21 cellular contexts compared by ENCODE assay signal in genomic region chr11:432501-433100, GRCh38. TPM values are rescaled to one million over a fixed set of nuclear protein-coding genes. Genes with fewer than 3 reads are reported as not detected.
DNase-seq lines count a peak whose midpoint lies in the region; ATAC-seq, FAIRE-seq and TF ChIP-seq lines count a peak whose summit lies in the region.
"Had no signal": no experiment of that assay in that cellular context is flagged by ENCODE, and none has a peak within 500 bp of the region (broad histone marks: within the 10 kb centered on the region; RNA-seq: fewer than 3 reads in every experiment).

No MANE protein-coding gene starts in this region.

- DNase-seq in SK-N-SH = peak; percentile 27
- no peak for DNase-seq in HepG2 (ENCODE audit: low spot score)
- no peak for DNase-seq in right lobe of liver
- peak; percentile 25 for DNase-seq in left ventricle myocardium superior
- DNase-seq in neuronal stem cell (ENCODE audit: low spot score) = no peak
- no peak for DNase-seq in Karpas-422
- DNase-seq in DMS 273 treated with DMSO at 0.1 percent for 48 hours (lab: John Stamatoyannopoulos, UW) = no peak
- DNase-seq: CD4-positive, CD25-positive, alpha-beta regulatory T cell; CD8-positive, alpha-beta memory T cell; COR-L47; GM23248 had no signal

- H3K9ac ChIP-seq in SK-N-SH (no peak overlapping the region), HepG2 (ENCODE audit: insufficient read depth, low read depth, low read length) (no peak overlapping the region), neuronal stem cell (ENCODE audit: low read depth, low read length, poor library complexity) (peak overlapping the region; percentile 21), Karpas-422 (ENCODE audit: low read length) (no peak overlapping the region)
- H3K9ac ChIP-seq: BLaER1 treated with 17β-estradiol and CSF1 and Interleukin-3, amounts not matched to agents 10 nM and 100 nM; GM23248 had no signal

- 71% methylated on average over 10 of the region's 20 CpGs for WGBS in SK-N-SH (ENCODE audit: low lambda C conversion rate)
- WGBS in HepG2 (ENCODE audit: low lambda C conversion rate) = 100% methylated on average over 15 of the region's 20 CpGs
- WGBS in right lobe of liver (ENCODE audit: insufficient coverage, low coverage, low lambda C conversion rate, missing lambda C conversion rate) = 100% methylated on average over 1 of the region's 20 CpGs
- WGBS in neuronal stem cell (ENCODE audit: extremely low coverage in 2 of 2, insufficient read length in 2 of 2, insufficient replicate concordance in 1 of 2), 2 donors = no CpG with 5 or more reads among the region's 20 CpGs

- H4K20me1 ChIP-seq in SK-N-SH (ENCODE audit: insufficient read depth) = no peaks in the 10 kb centered on the region
- no peaks in the 10 kb centered on the region for H4K20me1 ChIP-seq in HepG2 (ENCODE audit: insufficient read depth, low read length)
- H4K20me1 ChIP-seq in Karpas-422 (ENCODE audit: insufficient read depth, low read depth, low read length) = no peaks in the 10 kb centered on the region
- H4K20me1 ChIP-seq: BLaER1 treated with 17β-estradiol and CSF1 and Interleukin-3, amounts not matched to agents 10 nM and 100 nM had no signal

- POLR2A ChIA-PET in SK-N-SH (lab: Yijun Ruan, JAX) = no interaction called here
- POLR2A ChIA-PET in HepG2 (lab: Yijun Ruan, JAX) = no interaction called here

- H4K8ac ChIP-seq in neuronal stem cell (ENCODE audit: low read depth, low read length) = peak overlapping the region; percentile 43

- H3K4me2 ChIP-seq in SK-N-SH (no peak overlapping the region), HepG2 (ENCODE audit: low read depth, low read length) (no peak overlapping the region), neuronal stem cell (ENCODE audit: insufficient read depth, low read length, poor library complexity, severe bottlenecking) (no peak overlapping the region), Karpas-422 (ENCODE audit: low read depth, low read length, poor library complexity, severe bottlenecking) (no peak overlapping the region)
- H3K4me2 ChIP-seq: BLaER1 treated with 17β-estradiol and CSF1 and Interleukin-3, amounts not matched to agents 10 nM and 100 nM had no signal

- H3F3A ChIP-seq in SK-N-SH (replicated peaks; ENCODE audit: insufficient read depth) = no peaks in the 10 kb centered on the region

- intact Hi-C loops in HepG2 (cut with micrococcal nuclease; ENCODE audit: unreplicated experiment) (no loop called here), right lobe of liver (cut with DNase I) (no loop called here), left ventricle myocardium superior (cut with micrococcal nuclease) (no loop called here)

- peak overlapping the region; percentile 94 for H3K14ac ChIP-seq in neuronal stem cell (ENCODE audit: low read length)

- no peaks in the 10 kb centered on the region for H3K79me2 ChIP-seq in SK-N-SH (ENCODE audit: insufficient read depth)
- H3K79me2 ChIP-seq in HepG2 (ENCODE audit: insufficient read depth, low read length) = no peaks in the 10 kb centered on the region
- no peaks in the 10 kb centered on the region for H3K79me2 ChIP-seq in Karpas-422 (ENCODE audit: low read length)

- H3K27ac ChIP-seq in SK-N-SH (ENCODE audit: low read depth in 2 of 2, low read length in 1 of 2) = no peak overlapping the region
- H3K27ac ChIP-seq in HepG2 (ENCODE audit: extremely low read length, insufficient read depth, low read length) = no peak overlapping the region
- H3K27ac ChIP-seq in right lobe of liver = no peak overlapping the region
- no peak overlapping the region for H3K27ac ChIP-seq in neuronal stem cell (replicated peaks; ENCODE audit: low read length)
- H3K27ac ChIP-seq in Karpas-422 (ENCODE audit: low read length) = no peak overlapping the region
- H3K27ac ChIP-seq: 22Rv1; BLaER1 treated with 17β-estradiol and CSF1 and Interleukin-3, amounts not matched to agents 10 nM and 100 nM; GM23248 had no signal

- no TSS peak for BruUV-seq in HepG2 (replicated peaks; lab: Mats Ljungman, UMichigan)

- H3K4me3 ChIP-seq in SK-N-SH (ENCODE audit: low read depth in 2 of 2, low read length in 1 of 2) (no peak overlapping the region), HepG2 (replicated peaks in 1 of 3; ENCODE audit: insufficient read depth in 1 of 3, low read depth in 2 of 3, low read length in 3 of 3) (no peak overlapping the region), right lobe of liver (no peak overlapping the region), neuronal stem cell (ENCODE audit: low read length in 2 of 2) (no peak overlapping the region), Karpas-422 (ENCODE audit: low read length) (no peak overlapping the region)
- H3K4me3 ChIP-seq: BLaER1 treated with 17β-estradiol and CSF1 and Interleukin-3, amounts not matched to agents 10 nM and 100 nM; GM23248; HAP-1 had no signal

- H3K9me2 ChIP-seq in SK-N-SH (no peaks in the 10 kb centered on the region), Karpas-422 (replicated peaks; ENCODE audit: insufficient read depth, low read length) (no peaks in the 10 kb centered on the region)

- peak overlapping the region; percentile 75 for H2BK15ac ChIP-seq in neuronal stem cell (ENCODE audit: low read length)

- peaks cover 12% of the 10 kb centered on the region; the same call in 1 of the 2 replicates for H3K27me3 ChIP-seq in SK-N-SH (ENCODE audit: insufficient read depth)
- no peaks in the 10 kb centered on the region for H3K27me3 ChIP-seq in HepG2 (ENCODE audit: control insufficient read depth in 1 of 2, insufficient read depth in 2 of 2, low read length in 2 of 2)
- H3K27me3 ChIP-seq in right lobe of liver = no peaks in the 10 kb centered on the region
- peaks cover 0 to 6% (median 0%) of the 10 kb centered on the region in 3 experiments for H3K27me3 ChIP-seq in neuronal stem cell (ENCODE audit: control insufficient read depth in 3 of 3, insufficient read depth in 3 of 3, low read depth in 1 of 3, low read length in 3 of 3)
- H3K27me3 ChIP-seq in Karpas-422 (ENCODE audit: low read length) = no peaks in the 10 kb centered on the region
- H3K27me3 ChIP-seq: BLaER1 treated with 17β-estradiol and CSF1 and Interleukin-3, amounts not matched to agents 10 nM and 100 nM had no signal

- H3K4me1 ChIP-seq in SK-N-SH (ENCODE audit: control insufficient read depth in 1 of 2, insufficient read depth in 2 of 2, low read depth in 1 of 2, low read length in 1 of 2) (no peaks in the 10 kb centered on the region; a peak in 1 of 4 replicates), HepG2 (ENCODE audit: insufficient read depth, low read length) (no peaks in the 10 kb centered on the region), right lobe of liver (no peaks in the 10 kb centered on the region), neuronal stem cell (ENCODE audit: control insufficient read depth in 2 of 2, insufficient read depth in 1 of 2, low read depth in 1 of 2, low read length in 2 of 2) (no peaks in the 10 kb centered on the region), Karpas-422 (ENCODE audit: low read length) (no peaks in the 10 kb centered on the region)
- H3K4me1 ChIP-seq: HAP-1 had no signal

- ATAC-seq in SK-N-SH treated with all-trans-retinoic acid at 6 μM for 48 hours = no peak
- peak; percentile 9; the same call in 1 of the 3 replicates for ATAC-seq in HepG2
- no peak for ATAC-seq in right lobe of liver
- ATAC-seq in left ventricle myocardium superior = no peak

- no peak overlapping the region for H4K91ac ChIP-seq in neuronal stem cell (ENCODE audit: low read depth, low read length, poor library complexity)

- peak overlapping the region; percentile 43 for H3K23ac ChIP-seq in neuronal stem cell (ENCODE audit: low read depth, low read length, poor library complexity)

- no peak for TF ChIP-seq POLR2A in HepG2 (IDR thresholded peaks at IDR 0.05; ENCODE audit: insufficient read depth in 1 of 2, low read depth in 2 of 2, low read length in 2 of 2)
- no peak for TF ChIP-seq POLR2A in right lobe of liver (IDR thresholded peaks at IDR 0.05)

- no peaks in the 10 kb centered on the region for H3K36me3 ChIP-seq in SK-N-SH (replicated peaks in 1 of 2; ENCODE audit: control insufficient read depth in 1 of 2, insufficient read depth in 2 of 2, low read length in 1 of 2)
- no peaks in the 10 kb centered on the region for H3K36me3 ChIP-seq in HepG2 (replicated peaks in 1 of 2; ENCODE audit: control insufficient read depth in 1 of 2, insufficient read depth in 2 of 2, low read length in 2 of 2)
- no peaks in the 10 kb centered on the region for H3K36me3 ChIP-seq in right lobe of liver
- no peaks in the 10 kb centered on the region for H3K36me3 ChIP-seq in neuronal stem cell (replicated peaks in 1 of 2; ENCODE audit: control insufficient read depth in 2 of 2, insufficient read depth in 2 of 2, low read length in 2 of 2)
- H3K36me3 ChIP-seq in Karpas-422 (ENCODE audit: insufficient read depth, low read length) = no peaks in the 10 kb centered on the region
- H3K36me3 ChIP-seq: BLaER1 treated with 17β-estradiol and CSF1 and Interleukin-3, amounts not matched to agents 10 nM and 100 nM; HAP-1 had no signal

- no peak for TF ChIP-seq EP300 in SK-N-SH (IDR thresholded peaks at IDR 0.05; ENCODE audit: borderline replicate concordance in 1 of 2, low read depth in 1 of 2, low read length in 1 of 2)
- TF ChIP-seq EP300 in HepG2 (IDR thresholded peaks at IDR 0.05; ENCODE audit: low read depth in 2 of 2, low read length in 2 of 2) = no peak
- TF ChIP-seq EP300 in HepG2 (CRISPR knock-in tag; IDR thresholded peaks at IDR 0.05; ENCODE audit: borderline replicate concordance) = no peak

- peak overlapping the region; percentile 23 for H3K4ac ChIP-seq in neuronal stem cell (ENCODE audit: low read length)

- H3K18ac ChIP-seq in neuronal stem cell (ENCODE audit: low read length) = peak overlapping the region; percentile 48

- TF ChIP-seq RAD21 in SK-N-SH (IDR thresholded peaks at IDR 0.05; ENCODE audit: low read length) = no peak
- TF ChIP-seq RAD21 in HepG2 (CRISPR knock-in tag; IDR thresholded peaks at IDR 0.05) = no peak

- H2BK5ac ChIP-seq in neuronal stem cell (ENCODE audit: low read length) = peak overlapping the region; percentile 82

- no peak overlapping the region for H2AFZ ChIP-seq in SK-N-SH (ENCODE audit: low read depth)
- no peak overlapping the region for H2AFZ ChIP-seq in HepG2 (ENCODE audit: low read length)
- no peak overlapping the region for H2AFZ ChIP-seq in neuronal stem cell (ENCODE audit: low read length)
- no peak overlapping the region for H2AFZ ChIP-seq in Karpas-422 (ENCODE audit: low read length)
- H2AFZ ChIP-seq: GM23248 had no signal

- no peak overlapping the region for H2BK12ac ChIP-seq in neuronal stem cell (ENCODE audit: low read length)

- FAIRE-seq in HepG2 (lab: Jason Lieb, UNC) = no peak
- FAIRE-seq: G401.6, GM12892, GM18507 had no signal

- no peaks in the 10 kb centered on the region for H3K9me3 ChIP-seq in SK-N-SH
- H3K9me3 ChIP-seq in HepG2 (ENCODE audit: low read length) = no peaks in the 10 kb centered on the region
- no peaks in the 10 kb centered on the region for H3K9me3 ChIP-seq in right lobe of liver
- peaks cover 0 to 5% of the 10 kb centered on the region in 2 donors for H3K9me3 ChIP-seq in neuronal stem cell (replicated peaks in 1 of 2; ENCODE audit: control insufficient read depth in 2 of 2, insufficient read depth in 1 of 2, low read depth in 1 of 2, low read length in 2 of 2)
- H3K9me3 ChIP-seq in Karpas-422 (ENCODE audit: low read length) = no peaks in the 10 kb centered on the region

- CTCF ChIA-PET in SK-N-SH (lab: Yijun Ruan, JAX) = interaction anchor here (1.5 kb wide), 1 partner anchor 16 kb away, joined by 5 read pairs; no protein-coding TSS in a partner anchor
- CTCF ChIA-PET in HepG2 (lab: Yijun Ruan, JAX; ENCODE audit: low intra/inter-chr PET ratio, low total read pairs) = no interaction called here

- H2BK120ac ChIP-seq in neuronal stem cell (ENCODE audit: low read depth, low read length) = no peak overlapping the region

- no peak for TF ChIP-seq CTCF in SK-N-SH (IDR thresholded peaks at IDR 0.05)
- TF ChIP-seq CTCF in HepG2 (CRISPR knock-in tag; IDR thresholded peaks at IDR 0.05) = no peak
- no peak for TF ChIP-seq CTCF in right lobe of liver (IDR thresholded peaks at IDR 0.05)

- in situ Hi-C loops in HepG2 (cut with HindIII; ENCODE audit: extremely low pct_ligation_motif_present, low pct_unique_long_range_greater_than_20kb) = no loop called here

- H2AK5ac ChIP-seq in neuronal stem cell (ENCODE audit: low read depth, low read length) = peak overlapping the region; percentile 70

- H3K79me1 ChIP-seq in neuronal stem cell (ENCODE audit: low read depth, low read length) = peaks cover 2% of the 10 kb centered on the region

RNA-seq across cellular contexts. Expression of gene ANO9, which starts 9.2 kb away (rescaled TPM):
- polyA plus RNA-seq in SK-N-SH (2012; rRNA removed) (0.06 and 0.12 TPM in 2 replicates), HepG2 (2011; rRNA removed) (14.3 and 19.9 TPM in 2 replicates)
- polyA plus RNA-seq in SK-N-SH (2012; cell fraction: cytosol; rRNA removed) = 0.03 TPM in 2 replicates
- polyA plus RNA-seq in SK-N-SH (2012; cell fraction: nucleus; rRNA removed) = 1.0 TPM in 2 replicates
- total RNA-seq in HepG2 (2016; rRNA removed; fragmentation: Illumina TruSeq; extraction: Trizol) (1.5 and 8.9 TPM in 2 replicates), right lobe of liver (1 to 10 TPM in 1 of 6 experiments, under 1 TPM in 4, not detected in 1; 0.09 to 1.0 (median 0.28) TPM), left ventricle myocardium superior (1.3 TPM)
- total RNA-seq in HepG2 (2016; cell fraction: cytosol; rRNA removed; fragmentation: Illumina TruSeq; extraction: Trizol; ENCODE audit: low read depth) = 1.8 and 2.3 TPM in 2 replicates
- total RNA-seq in HepG2 (2016; cell fraction: insoluble cytoplasmic fraction; rRNA removed; fragmentation: Illumina TruSeq; extraction: Trizol) = 1.2 and 9.2 TPM in 2 replicates
- total RNA-seq in HepG2 (2016; cell fraction: membrane; rRNA removed; fragmentation: Illumina TruSeq; extraction: Trizol) = 1.7 and 2.0 TPM in 2 replicates
- total RNA-seq in HepG2 (2016; cell fraction: nucleus; rRNA removed; fragmentation: Illumina TruSeq; extraction: Trizol) = 14.4 and 16.4 TPM in 2 replicates
- polyA plus RNA-seq in HepG2 (2011; cell fraction: cytosol; rRNA removed) = 2.2 and 2.9 TPM in 2 replicates
- 267 and 279 TPM in 2 replicates for polyA plus RNA-seq in HepG2 (2011; cell fraction: nucleus; rRNA removed)
- 18.3 and 18.6 TPM in 2 replicates for polyA plus RNA-seq in HepG2 (2012)
- polyA plus RNA-seq in HepG2 (2016; cell fraction: cytosol; fragmentation: Illumina TruSeq; extraction: Trizol; ENCODE audit: low read depth) = 0.44 and 0.54 TPM in 2 replicates
- polyA plus RNA-seq in HepG2 (2016; cell fraction: insoluble cytoplasmic fraction; fragmentation: Illumina TruSeq; extraction: Trizol; ENCODE audit: low read depth) = 1.5 and 1.9 TPM in 2 replicates
- polyA plus RNA-seq in HepG2 (2016; cell fraction: membrane; fragmentation: Illumina TruSeq; extraction: Trizol; ENCODE audit: low read depth) = 0.82 and 1.0 TPM in 2 replicates
- polyA plus RNA-seq in HepG2 (2016; cell fraction: nucleus; fragmentation: Illumina TruSeq; extraction: Trizol; ENCODE audit: insufficient read depth, low read depth) = 71.0 and 80.1 TPM in 2 replicates
- polyA minus RNA-seq in HepG2 (2011; rRNA and poly(A)+ RNA removed; ENCODE audit: low replicate concordance) = 0.23 and 6.4 TPM in 2 replicates
- polyA minus RNA-seq in HepG2 (2011; cell fraction: cytosol; rRNA and poly(A)+ RNA removed) = 0.97 and 2.5 TPM in 2 replicates
- 14.8 and 15.1 TPM in 2 replicates for polyA minus RNA-seq in HepG2 (2011; cell fraction: nucleus; rRNA and poly(A)+ RNA removed)
- 2.8 TPM for polyA plus RNA-seq in neuronal stem cell (2013, experiment 1 of 2)
- 1.9 TPM for polyA plus RNA-seq in neuronal stem cell (2013, experiment 2 of 2)
- 1.4 and 2.2 TPM in 2 replicates for total RNA-seq in Karpas-422 (2014; rRNA removed; shearing (Covaris generic); ENCODE audit: low replicate concordance)
- total RNA-seq: A673, GM23248, H4 had no signal
- polyA plus RNA-seq: GM23248 had no signal

RNA-seq across cellular contexts. Expression of gene PTDSS2, which starts 17.5 kb away (rescaled TPM):
- polyA plus RNA-seq in SK-N-SH (2012; rRNA removed) (25.6 and 28.6 TPM in 2 replicates), HepG2 (2011; rRNA removed) (26.4 and 37.6 TPM in 2 replicates)
- 10.9 and 14.9 TPM in 2 replicates for polyA plus RNA-seq in SK-N-SH (2012; cell fraction: cytosol; rRNA removed)
- 130 and 148 TPM in 2 replicates for polyA plus RNA-seq in SK-N-SH (2012; cell fraction: nucleus; rRNA removed)
- total RNA-seq in HepG2 (2016; rRNA removed; fragmentation: Illumina TruSeq; extraction: Trizol) (11.3 and 21.7 TPM in 2 replicates), right lobe of liver (10 to 100 TPM in 4 of 6 experiments, 1 to 10 TPM in 2; 8.4 to 21.9 (median 11.4) TPM), left ventricle myocardium superior (31.8 TPM)
- 5.6 and 7.0 TPM in 2 replicates for total RNA-seq in HepG2 (2016; cell fraction: cytosol; rRNA removed; fragmentation: Illumina TruSeq; extraction: Trizol; ENCODE audit: low read depth)
- 8.4 and 25.4 TPM in 2 replicates for total RNA-seq in HepG2 (2016; cell fraction: insoluble cytoplasmic fraction; rRNA removed; fragmentation: Illumina TruSeq; extraction: Trizol)
- total RNA-seq in HepG2 (2016; cell fraction: membrane; rRNA removed; fragmentation: Illumina TruSeq; extraction: Trizol) = 10.9 and 11.3 TPM in 2 replicates
- total RNA-seq in HepG2 (2016; cell fraction: nucleus; rRNA removed; fragmentation: Illumina TruSeq; extraction: Trizol) = 23.2 and 23.3 TPM in 2 replicates
- 28.3 and 34.4 TPM in 2 replicates for polyA plus RNA-seq in HepG2 (2011; cell fraction: cytosol; rRNA removed)
- polyA plus RNA-seq in HepG2 (2011; cell fraction: nucleus; rRNA removed) = 151 and 168 TPM in 2 replicates
- polyA plus RNA-seq in HepG2 (2012) = 19.9 and 35.5 TPM in 2 replicates
- 5.4 and 6.0 TPM in 2 replicates for polyA plus RNA-seq in HepG2 (2016; cell fraction: cytosol; fragmentation: Illumina TruSeq; extraction: Trizol; ENCODE audit: low read depth)
- 11.4 and 12.9 TPM in 2 replicates for polyA plus RNA-seq in HepG2 (2016; cell fraction: insoluble cytoplasmic fraction; fragmentation: Illumina TruSeq; extraction: Trizol; ENCODE audit: low read depth)
- 9.5 and 10.3 TPM in 2 replicates for polyA plus RNA-seq in HepG2 (2016; cell fraction: membrane; fragmentation: Illumina TruSeq; extraction: Trizol; ENCODE audit: low read depth)
- polyA plus RNA-seq in HepG2 (2016; cell fraction: nucleus; fragmentation: Illumina TruSeq; extraction: Trizol; ENCODE audit: insufficient read depth, low read depth) = 59.3 and 60.5 TPM in 2 replicates
- 43.0 and 66.5 TPM in 2 replicates for polyA minus RNA-seq in HepG2 (2011; rRNA and poly(A)+ RNA removed; ENCODE audit: low replicate concordance)
- polyA minus RNA-seq in HepG2 (2011; cell fraction: cytosol; rRNA and poly(A)+ RNA removed) = 20.3 and 23.7 TPM in 2 replicates
- polyA minus RNA-seq in HepG2 (2011; cell fraction: nucleus; rRNA and poly(A)+ RNA removed) = 28.6 and 30.4 TPM in 2 replicates
- polyA plus RNA-seq in neuronal stem cell (2013, experiment 1 of 2) = 27.4 TPM
- polyA plus RNA-seq in neuronal stem cell (2013, experiment 2 of 2) = 26.0 TPM
- total RNA-seq in Karpas-422 (2014; rRNA removed; shearing (Covaris generic); ENCODE audit: low replicate concordance) = 13.5 and 25.4 TPM in 2 replicates

RNA-seq across cellular contexts. Expression of gene SIGIRR, which starts 17.8 kb away (rescaled TPM):
- 22.4 and 32.5 TPM in 2 replicates for polyA plus RNA-seq in SK-N-SH (2012; rRNA removed)
- polyA plus RNA-seq in SK-N-SH (2012; cell fraction: cytosol; rRNA removed) = 12.3 and 16.4 TPM in 2 replicates
- polyA plus RNA-seq in SK-N-SH (2012; cell fraction: nucleus; rRNA removed) = 45.1 and 92.0 TPM in 2 replicates
- total RNA-seq in HepG2 (2016; rRNA removed; fragmentation: Illumina TruSeq; extraction: Trizol) = 0.80 and 2.1 TPM in 2 replicates
- 1.7 and 1.8 TPM in 2 replicates for total RNA-seq in HepG2 (2016; cell fraction: cytosol; rRNA removed; fragmentation: Illumina TruSeq; extraction: Trizol; ENCODE audit: low read depth)
- 1.4 and 2.0 TPM in 2 replicates for total RNA-seq in HepG2 (2016; cell fraction: insoluble cytoplasmic fraction; rRNA removed; fragmentation: Illumina TruSeq; extraction: Trizol)
- 2.1 and 2.2 TPM in 2 replicates for total RNA-seq in HepG2 (2016; cell fraction: membrane; rRNA removed; fragmentation: Illumina TruSeq; extraction: Trizol)
- total RNA-seq in HepG2 (2016; cell fraction: nucleus; rRNA removed; fragmentation: Illumina TruSeq; extraction: Trizol) = 1.8 and 1.9 TPM in 2 replicates
- polyA plus RNA-seq in HepG2 (2011; rRNA removed) = 1.2 and 2.1 TPM in 2 replicates
- 1.1 and 2.0 TPM in 2 replicates for polyA plus RNA-seq in HepG2 (2011; cell fraction: cytosol; rRNA removed)
- 4.9 and 10.2 TPM in 2 replicates for polyA plus RNA-seq in HepG2 (2011; cell fraction: nucleus; rRNA removed)
- 1.6 and 2.0 TPM in 2 replicates for polyA plus RNA-seq in HepG2 (2012)
- polyA plus RNA-seq in HepG2 (2016; cell fraction: cytosol; fragmentation: Illumina TruSeq; extraction: Trizol; ENCODE audit: low read depth) = 1.6 and 2.7 TPM in 2 replicates
- 1.0 and 2.1 TPM in 2 replicates for polyA plus RNA-seq in HepG2 (2016; cell fraction: insoluble cytoplasmic fraction; fragmentation: Illumina TruSeq; extraction: Trizol; ENCODE audit: low read depth)
- polyA plus RNA-seq in HepG2 (2016; cell fraction: membrane; fragmentation: Illumina TruSeq; extraction: Trizol; ENCODE audit: low read depth) = 2.8 and 4.3 TPM in 2 replicates
- 5.7 and 7.3 TPM in 2 replicates for polyA plus RNA-seq in HepG2 (2016; cell fraction: nucleus; fragmentation: Illumina TruSeq; extraction: Trizol; ENCODE audit: insufficient read depth, low read depth)
- polyA minus RNA-seq in HepG2 (2011; rRNA and poly(A)+ RNA removed; ENCODE audit: low replicate concordance) = 2.3 and 4.3 TPM in 2 replicates
- 1.5 and 1.8 TPM in 2 replicates for polyA minus RNA-seq in HepG2 (2011; cell fraction: cytosol; rRNA and poly(A)+ RNA removed)
- polyA minus RNA-seq in HepG2 (2011; cell fraction: nucleus; rRNA and poly(A)+ RNA removed) = not detected in 2 replicates
- 100 to 1,000 TPM in 2 of 6 experiments, 10 to 100 TPM in 4; 48.2 to 133 (median 66.3) TPM for total RNA-seq in right lobe of liver
- 47.5 TPM for total RNA-seq in left ventricle myocardium superior
- 15.1 TPM for polyA plus RNA-seq in neuronal stem cell (2013, experiment 1 of 2)
- polyA plus RNA-seq in neuronal stem cell (2013, experiment 2 of 2) = 13.4 TPM
- total RNA-seq in Karpas-422 (2014; rRNA removed; shearing (Covaris generic); ENCODE audit: low replicate concordance) = 28.9 and 34.6 TPM in 2 replicates

RNA-seq across cellular contexts. Expression of gene PKP3, which starts 38.6 kb away (rescaled TPM):
- polyA plus RNA-seq in SK-N-SH (2012; rRNA removed) = 1.4 and 2.4 TPM in 2 replicates
- 0.59 and 0.98 TPM in 2 replicates for polyA plus RNA-seq in SK-N-SH (2012; cell fraction: cytosol; rRNA removed)
- 4.2 and 5.2 TPM in 2 replicates for polyA plus RNA-seq in SK-N-SH (2012; cell fraction: nucleus; rRNA removed)
- 21.1 and 28.7 TPM in 2 replicates for total RNA-seq in HepG2 (2016; rRNA removed; fragmentation: Illumina TruSeq; extraction: Trizol)
- 5.8 and 6.9 TPM in 2 replicates for total RNA-seq in HepG2 (2016; cell fraction: cytosol; rRNA removed; fragmentation: Illumina TruSeq; extraction: Trizol; ENCODE audit: low read depth)
- 17.5 and 29.7 TPM in 2 replicates for total RNA-seq in HepG2 (2016; cell fraction: insoluble cytoplasmic fraction; rRNA removed; fragmentation: Illumina TruSeq; extraction: Trizol)
- 13.9 and 14.9 TPM in 2 replicates for total RNA-seq in HepG2 (2016; cell fraction: membrane; rRNA removed; fragmentation: Illumina TruSeq; extraction: Trizol)
- total RNA-seq in HepG2 (2016; cell fraction: nucleus; rRNA removed; fragmentation: Illumina TruSeq; extraction: Trizol) = 14.5 and 19.8 TPM in 2 replicates
- polyA plus RNA-seq in HepG2 (2011; rRNA removed) = 18.0 and 25.1 TPM in 2 replicates
- polyA plus RNA-seq in HepG2 (2011; cell fraction: cytosol; rRNA removed) = 13.8 and 24.2 TPM in 2 replicates
- 59.8 and 70.5 TPM in 2 replicates for polyA plus RNA-seq in HepG2 (2011; cell fraction: nucleus; rRNA removed)
- 12.9 and 13.0 TPM in 2 replicates for polyA plus RNA-seq in HepG2 (2012)
- 4.6 and 4.9 TPM in 2 replicates for polyA plus RNA-seq in HepG2 (2016; cell fraction: cytosol; fragmentation: Illumina TruSeq; extraction: Trizol; ENCODE audit: low read depth)
- 22.3 and 24.1 TPM in 2 replicates for polyA plus RNA-seq in HepG2 (2016; cell fraction: insoluble cytoplasmic fraction; fragmentation: Illumina TruSeq; extraction: Trizol; ENCODE audit: low read depth)
- polyA plus RNA-seq in HepG2 (2016; cell fraction: membrane; fragmentation: Illumina TruSeq; extraction: Trizol; ENCODE audit: low read depth) = 7.9 and 9.3 TPM in 2 replicates
- 38.2 and 40.1 TPM in 2 replicates for polyA plus RNA-seq in HepG2 (2016; cell fraction: nucleus; fragmentation: Illumina TruSeq; extraction: Trizol; ENCODE audit: insufficient read depth, low read depth)
- 30.4 and 42.3 TPM in 2 replicates for polyA minus RNA-seq in HepG2 (2011; rRNA and poly(A)+ RNA removed; ENCODE audit: low replicate concordance)
- 24.6 and 25.2 TPM in 2 replicates for polyA minus RNA-seq in HepG2 (2011; cell fraction: cytosol; rRNA and poly(A)+ RNA removed)
- polyA minus RNA-seq in HepG2 (2011; cell fraction: nucleus; rRNA and poly(A)+ RNA removed) = 9.9 and 14.7 TPM in 2 replicates
- 1 to 10 TPM in 1 of 6 experiments, under 1 TPM in 2, not detected in 3; 0.43 to 1.5 (median 0.47) TPM for total RNA-seq in right lobe of liver
- total RNA-seq in left ventricle myocardium superior = 0.84 TPM
- polyA plus RNA-seq in neuronal stem cell (2013, experiment 1 of 2) = 0.40 TPM
- polyA plus RNA-seq in neuronal stem cell (2013, experiment 2 of 2) = 0.40 TPM
- 0.76 TPM in 1 of 2 replicates, not detected in the other for total RNA-seq in Karpas-422 (2014; rRNA removed; shearing (Covaris generic); ENCODE audit: low replicate concordance)
- total RNA-seq: A673; B cell; CD8-positive, alpha-beta memory T cell had no signal

Comparison
In these comparisons a context has a peak if more than half of its experiments do, and no peak if none do; other contexts are left out.
1. DNase-seq: peak in SK-N-SH (single experiment) and left ventricle myocardium superior (single experiment); none in HepG2 (single experiment), right lobe of liver (0 of 3), neuronal stem cell (single experiment), Karpas-422 (single experiment) and DMS 273 treated with DMSO at 0.1 percent for 48 hours (single experiment).